8 cellular contexts compared by ENCODE assay signal in the genomic region with DNA sequence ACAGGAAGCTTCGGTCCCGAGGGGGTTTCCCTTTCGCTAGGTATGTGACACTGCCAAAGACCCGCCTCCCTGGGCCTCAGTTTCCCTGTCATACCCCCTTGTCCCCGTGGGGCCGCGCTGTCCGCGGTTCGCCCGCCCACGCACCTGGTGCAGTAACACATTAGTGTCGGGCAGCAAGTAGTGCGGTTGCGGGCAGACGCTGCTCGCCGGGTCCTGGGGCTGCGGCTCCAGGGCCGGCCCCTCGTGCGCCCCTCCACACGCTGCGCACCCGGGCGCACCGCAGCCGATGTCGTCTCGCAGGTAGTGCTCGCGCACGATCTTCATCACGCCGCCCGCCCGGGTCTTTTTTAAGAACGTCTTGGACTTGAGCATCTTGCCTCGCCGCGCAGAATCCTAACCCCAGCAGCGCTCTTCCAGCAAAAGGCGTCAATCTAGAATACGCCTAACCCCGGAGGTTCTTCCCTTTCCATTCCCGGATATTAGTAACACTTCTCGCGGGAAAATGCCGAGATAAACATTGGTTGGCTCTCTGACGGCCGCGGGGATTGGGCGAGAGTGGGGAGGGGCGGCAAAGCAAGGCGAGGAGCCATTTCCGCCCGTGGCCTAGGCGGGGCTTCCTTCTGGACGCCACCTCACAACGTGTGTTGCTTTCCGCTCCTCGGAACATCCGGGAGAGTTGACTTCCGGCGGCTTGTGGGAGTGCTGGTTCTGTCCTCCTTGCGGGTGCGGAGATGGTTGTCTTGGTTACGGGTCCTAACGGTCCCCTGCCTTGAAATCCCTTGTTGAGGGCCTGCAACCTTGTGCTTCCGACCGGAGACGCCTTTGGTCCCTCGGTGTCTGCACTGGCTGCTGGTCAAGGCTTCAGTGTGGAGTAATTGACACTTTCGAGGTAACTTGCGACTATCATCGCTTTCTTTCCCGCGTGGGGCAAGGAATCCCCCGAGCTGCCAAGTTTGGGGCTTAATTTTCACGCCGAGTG. TPM values are rescaled to one million over a fixed set of nuclear protein-coding genes. Genes with fewer than 3 reads are reported as not detected.
A peak's percentile ranks its signal among the peaks of the same experiment; 100 is the strongest.
DNase-seq lines count a peak whose midpoint lies in the region; ATAC-seq and TF ChIP-seq lines count a peak whose summit lies in the region.

A gene with protein sequence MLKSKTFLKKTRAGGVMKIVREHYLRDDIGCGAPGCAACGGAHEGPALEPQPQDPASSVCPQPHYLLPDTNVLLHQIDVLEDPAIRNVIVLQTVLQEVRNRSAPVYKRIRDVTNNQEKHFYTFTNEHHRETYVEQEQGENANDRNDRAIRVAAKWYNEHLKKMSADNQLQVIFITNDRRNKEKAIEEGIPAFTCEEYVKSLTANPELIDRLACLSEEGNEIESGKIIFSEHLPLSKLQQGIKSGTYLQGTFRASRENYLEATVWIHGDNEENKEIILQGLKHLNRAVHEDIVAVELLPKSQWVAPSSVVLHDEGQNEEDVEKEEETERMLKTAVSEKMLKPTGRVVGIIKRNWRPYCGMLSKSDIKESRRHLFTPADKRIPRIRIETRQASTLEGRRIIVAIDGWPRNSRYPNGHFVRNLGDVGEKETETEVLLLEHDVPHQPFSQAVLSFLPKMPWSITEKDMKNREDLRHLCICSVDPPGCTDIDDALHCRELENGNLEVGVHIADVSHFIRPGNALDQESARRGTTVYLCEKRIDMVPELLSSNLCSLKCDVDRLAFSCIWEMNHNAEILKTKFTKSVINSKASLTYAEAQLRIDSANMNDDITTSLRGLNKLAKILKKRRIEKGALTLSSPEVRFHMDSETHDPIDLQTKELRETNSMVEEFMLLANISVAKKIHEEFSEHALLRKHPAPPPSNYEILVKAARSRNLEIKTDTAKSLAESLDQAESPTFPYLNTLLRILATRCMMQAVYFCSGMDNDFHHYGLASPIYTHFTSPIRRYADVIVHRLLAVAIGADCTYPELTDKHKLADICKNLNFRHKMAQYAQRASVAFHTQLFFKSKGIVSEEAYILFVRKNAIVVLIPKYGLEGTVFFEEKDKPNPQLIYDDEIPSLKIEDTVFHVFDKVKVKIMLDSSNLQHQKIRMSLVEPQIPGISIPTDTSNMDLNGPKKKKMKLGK (minus strand): TSS at position 440 of the 979 bp plus-strand sequence. CDS start 68 bp downstream, at position 372.
Gene PIBF1, plus strand, starts transcription at position 673 of the 979 bp plus-strand sequence. CDS start 1,337 bp downstream, outside the sequence.

- H3K4me1 ChIP-seq in ovary (ENCODE audit: insufficient read depth) (peaks cover 2% of the 10 kb centered on the region), thyroid gland (peaks cover 20 to 28% of the 10 kb centered on the region in 2 donors)

- peak within 1 kb of the TSS; percentile 92 for H3K4me2 ChIP-seq in SU-DHL-6 (ENCODE audit: low read depth, low read length, poor library complexity, severe bottlenecking)

- H4K20me1 ChIP-seq in SU-DHL-6 (ENCODE audit: low read depth, low read length): peaks cover 10% of the 10 kb centered on the region

- 0% methylated on average over 57 to 81 of the region's 81 CpGs for WGBS in ovary, 3 donors
- 0% methylated on average over 44 to 45 of the region's 81 CpGs for WGBS in thyroid gland, 2 donors

- TF ChIP-seq EP300 in ovary (IDR thresholded peaks at IDR 0.05): peak; percentile 84

- H3K4me3 ChIP-seq in SU-DHL-6 (ENCODE audit: insufficient read depth, low read length, poor library complexity, severe bottlenecking) (peak within 1 kb of the TSS; percentile 87), ovary (peak within 1 kb of the TSS; percentile 98), thyroid gland (replicated peaks in 1 of 3) (peak within 1 kb of the TSS; percentile 91)

- DNase-seq in NCI-H128 (lab: John Stamatoyannopoulos, UW; ENCODE audit: unreplicated experiment) (peak; percentile 96), Right ventricle myocardium inferior (ENCODE audit: missing footprints) (peak; percentile 98), ovary (peak; percentile 95 to 97 (median 95)), thyroid gland (peak; percentile 98)
- DNase-seq in activated naive CD8-positive, alpha-beta T cell treated with anti-CD3 and anti-CD28 coated beads, Interleukin-2, amount 10 ng/mL, durations not matched to agents 7 days and 5 days: peak; percentile 93

- TF ChIP-seq POLR2A in ovary (IDR thresholded peaks at IDR 0.05) (peak; percentile 59), thyroid gland (IDR thresholded peaks at IDR 0.05) (peak in 1 of 2 donors; percentile 84)

- H3K9me2 ChIP-seq in SU-DHL-6 (replicated peaks; ENCODE audit: insufficient read depth, low read length): no peaks in the 10 kb centered on the region

- H3K4me3 Mint-ChIP-seq in activated naive CD8-positive, alpha-beta T cell treated with anti-CD3 and anti-CD28 coated beads, Interleukin-2, amount 10 ng/mL, durations not matched to agents 7 days and 5 days: peak within 1 kb of the TSS; percentile 100

- peak; percentile 33; the same call in 2 of the 3 replicates for TF ChIP-seq CTCF in GM12872 (IDR thresholded peaks at IDR 0.05; ENCODE audit: insufficient read depth, low read depth, low read length)
- TF ChIP-seq CTCF in SU-DHL-6 (IDR thresholded peaks at IDR 0.05; ENCODE audit: insufficient read depth, low read length, poor library complexity, severe bottlenecking): no peak
- no peak for TF ChIP-seq CTCF in ovary (IDR thresholded peaks at IDR 0.05)
- no peak for TF ChIP-seq CTCF in thyroid gland (IDR thresholded peaks at IDR 0.05)

- H3K79me2 ChIP-seq in SU-DHL-6 (ENCODE audit: insufficient read depth, low read length): peaks cover 81% of the 10 kb centered on the region

- H3K36me3 Mint-ChIP-seq in activated naive CD8-positive, alpha-beta T cell treated with anti-CD3 and anti-CD28 coated beads, Interleukin-2, amount 10 ng/mL, durations not matched to agents 7 days and 5 days: peaks cover 20% of the 10 kb centered on the region

- H3K4me1 Mint-ChIP-seq in activated naive CD8-positive, alpha-beta T cell treated with anti-CD3 and anti-CD28 coated beads, Interleukin-2, amount 10 ng/mL, durations not matched to agents 7 days and 5 days: peaks cover 33% of the 10 kb centered on the region

- H3K9me3 ChIP-seq in SU-DHL-6 (ENCODE audit: insufficient read depth, low read length) (no peaks in the 10 kb centered on the region), ovary (no peaks in the 10 kb centered on the region), thyroid gland (no peaks in the 10 kb centered on the region)

- H3K27me3 ChIP-seq in SU-DHL-6 (ENCODE audit: low read length) (no peaks in the 10 kb centered on the region), ovary (no peaks in the 10 kb centered on the region), thyroid gland (no peaks in the 10 kb centered on the region)

- 0 out of 2 replicates have a peak, but pooled peaks cover 3% of the 10 kb centered on the region for H3F3A ChIP-seq in SU-DHL-6 (ENCODE audit: insufficient read depth)

- peak within 1 kb of the TSS; percentile 80 for H2AFZ ChIP-seq in SU-DHL-6 (ENCODE audit: low read depth, low read length, severe bottlenecking)

- peak within 1 kb of the TSS; percentile 89 for H3K9ac ChIP-seq in SU-DHL-6 (ENCODE audit: low read length)

- no peaks in the 10 kb centered on the region for H3K9me3 Mint-ChIP-seq in activated naive CD8-positive, alpha-beta T cell treated with anti-CD3 and anti-CD28 coated beads, Interleukin-2, amount 10 ng/mL, durations not matched to agents 7 days and 5 days

- ATAC-seq in HG02678 (IDR thresholded peaks at IDR 0.05; ENCODE audit: unreplicated experiment): peak; percentile 97
- ATAC-seq in activated naive CD8-positive, alpha-beta T cell treated with anti-CD3 and anti-CD28 coated beads, Interleukin-2, amount 10 ng/mL, durations not matched to agents 7 days and 5 days (ENCODE audit: low read depth): peak; percentile 97
- ATAC-seq in Right ventricle myocardium inferior: peak; percentile 100

- H3K27ac Mint-ChIP-seq in activated naive CD8-positive, alpha-beta T cell treated with anti-CD3 and anti-CD28 coated beads, Interleukin-2, amount 10 ng/mL, durations not matched to agents 7 days and 5 days: peak within 1 kb of the TSS; percentile 100

- no peaks in the 10 kb centered on the region for H3K27me3 Mint-ChIP-seq in activated naive CD8-positive, alpha-beta T cell treated with anti-CD3 and anti-CD28 coated beads, Interleukin-2, amount 10 ng/mL, durations not matched to agents 7 days and 5 days

- H3K27ac ChIP-seq in SU-DHL-6 (ENCODE audit: low read depth, low read length) (peak within 1 kb of the TSS; percentile 66), ovary (peak within 1 kb of the TSS; percentile 18 to 60), thyroid gland (peak within 1 kb of the TSS; percentile 72 to 77 (median 73))

- peaks cover 27% of the 10 kb centered on the region for H3K36me3 ChIP-seq in SU-DHL-6 (ENCODE audit: low read length)
- no peaks in the 10 kb centered on the region for H3K36me3 ChIP-seq in ovary
- peaks cover 9 to 14% of the 10 kb centered on the region in 2 donors for H3K36me3 ChIP-seq in thyroid gland

- intact Hi-C loops in Right ventricle myocardium inferior (cut with DNase I) (loop anchor here (1.0 kb wide), 1 partner anchor 54 kb away; the partner anchor contains the start of genes BORA and MZT1), ovary (cut with DNase I) (no loop called here), thyroid gland (cut with DNase I) (no loop called here)

- POLR2A ChIA-PET in activated naive CD8-positive, alpha-beta T cell treated with anti-CD3 and anti-CD28 coated beads, Interleukin-2, amount 10 ng/mL, durations not matched to agents 7 days and 5 days (lab: Charles Lee): interaction anchor here (0.5 to 1.1 kb wide), 2 partner anchors 54 to 175 kb away, joined by 3 to 6 read pairs; partner anchors contain the start of genes BORA and MZT1

RNA-seq across cellular contexts. Expression of the first gene that starts in this region (rescaled TPM):
- 10 to 100 TPM; 33.0 to 33.8 TPM for total RNA-seq in activated naive CD8-positive, alpha-beta T cell treated with anti-CD3 and anti-CD28 coated beads, Interleukin-2, amount 10 ng/mL, durations not matched to agents 7 days and 5 days
- total RNA-seq in Right ventricle myocardium inferior: 14.8 TPM
- 10 to 100 TPM; 20.3 to 30.3 (median 28.8) TPM for total RNA-seq in ovary
- 10 to 100 TPM; 10.7 to 17.0 TPM for polyA plus RNA-seq in ovary
- total RNA-seq in thyroid gland: 10 to 100 TPM; 30.0 to 34.4 (median 32.5) TPM

RNA-seq across cellular contexts. Expression of gene PIBF1, which starts in this region (rescaled TPM):
- total RNA-seq in activated naive CD8-positive, alpha-beta T cell treated with anti-CD3 and anti-CD28 coated beads, Interleukin-2, amount 10 ng/mL, durations not matched to agents 7 days and 5 days: 10 to 100 TPM; 25.5 to 28.6 TPM
- total RNA-seq in Right ventricle myocardium inferior (16.3 TPM), ovary (10 to 100 TPM; 18.2 to 45.7 (median 24.5) TPM), thyroid gland (10 to 100 TPM; 30.2 to 51.4 (median 37.5) TPM)
- polyA plus RNA-seq in ovary: 10 to 100 TPM in 1 of 2 donors, 1 to 10 TPM in 1; 9.8 to 13.9 TPM

Comparison
In these comparisons a context has a peak if more than half of its experiments do, and no peak if none do; other contexts are left out.
1. Peak in every context shown above with its lines: DNase-seq, ATAC-seq, H3K4me3 ChIP-seq and H3K27ac ChIP-seq.